1 cellular context compared by ENCODE assay signal in genomic region chr14:24195186-24196070, GRCh38.
TF ChIP-seq lines count a peak whose summit lies in the region.

TSS of gene TM9SF1 (minus strand) at chr14:24195441. CDS start at chr14:24195019, 422 bp downstream.

TF ChIP-seq in Ishikawa, 13 proteins besides CTCF, POLR2A, EP300 and RAD21 (continued from another document):
- TF ChIP-seq REST (IDR thresholded peaks at IDR 0.05; ENCODE audit: low read depth) (no peak), EGR1 (IDR thresholded peaks at IDR 0.05) (no peak; the same call in 1 of the 2 replicates), TEAD4 (IDR thresholded peaks at IDR 0.05) (peak; percentile 51), TAF1 (IDR thresholded peaks at IDR 0.05; ENCODE audit: low read depth) (peak; percentile 66; the same call in 1 of the 2 replicates), FOXM1 (IDR thresholded peaks at IDR 0.05; ENCODE audit: borderline replicate concordance, low read depth) (0 out of 2 replicates have a peak, but pooled peaks have one; percentile 27), YY1 (IDR thresholded peaks at IDR 0.05; ENCODE audit: low read depth) (peak; percentile 66; the same call in 1 of the 2 replicates), CREB1 (IDR thresholded peaks at IDR 0.05; ENCODE audit: low read depth) (peak; percentile 77), TCF12 (IDR thresholded peaks at IDR 0.05; ENCODE audit: low read depth) (no peak), NFIC (IDR thresholded peaks at IDR 0.05) (no peak; the same call in 1 of the 2 replicates)
TF ChIP-seq in Ishikawa: peak in this region for 7.
